ENCODE assay signal across 19 cellular contexts in genomic region chrX:134572816-134573682, GRCh38.
A peak's percentile ranks its signal among the peaks of the same experiment; 100 is the strongest.
DNase-seq lines count a peak whose midpoint lies in the region; ATAC-seq and TF ChIP-seq lines count a peak whose summit lies in the region.
"Had no signal": no experiment of that assay in that cellular context is flagged by ENCODE, and none has a peak within 500 bp of the region (broad histone marks: within the 10 kb centered on the region; RNA-seq: fewer than 3 reads in every experiment).

No MANE protein-coding gene starts in this region.

- H4K20me1 ChIP-seq in SK-N-SH (ENCODE audit: insufficient read depth), result no peaks in the 10 kb centered on the region
- no peaks in the 10 kb centered on the region for H4K20me1 ChIP-seq in MM.1S (ENCODE audit: insufficient read depth, low read length)

- CTCF ChIA-PET in SK-N-SH (lab: Yijun Ruan, JAX), result no interaction called here

- peaks cover 5 to 16% of the 10 kb centered on the region in 2 experiments; a peak in 3 of 4 replicates for H3K4me1 ChIP-seq in SK-N-SH (ENCODE audit: control insufficient read depth in 1 of 2, insufficient read depth in 2 of 2, low read depth in 1 of 2, low read length in 1 of 2)
- H3K4me1 ChIP-seq in MM.1S (ENCODE audit: low read length), result 0 out of 2 replicates have a peak, but pooled peaks cover 4% of the 10 kb centered on the region
- H3K4me1 ChIP-seq: pancreas, vagina had no signal

- H3K27ac ChIP-seq in SK-N-SH (ENCODE audit: low read depth in 2 of 2, low read length in 1 of 2), result peak overlapping the region; percentile 9 to 82; a peak in 2 of 4 replicates
- H3K27ac ChIP-seq in MM.1S (ENCODE audit: low read length), result no peak overlapping the region
- H3K27ac ChIP-seq: pancreas, vagina had no signal

- H3K9me2 ChIP-seq in SK-N-SH, result no peaks in the 10 kb centered on the region
- no peaks in the 10 kb centered on the region for H3K9me2 ChIP-seq in MM.1S (replicated peaks; ENCODE audit: insufficient read depth, low read length)

- no peaks in the 10 kb centered on the region for H3K9me3 Mint-ChIP-seq in naive thymus-derived CD8-positive, alpha-beta T cell
- H3K9me3 Mint-ChIP-seq: activated T-cell treated with anti-CD3 and anti-CD28 coated beads, Interleukin-2, amount 50 U/mL, for 4 hours had no signal

- ATAC-seq in GM18517 (IDR thresholded peaks at IDR 0.05; ENCODE audit: unreplicated experiment) (no peak), GM19324 (IDR thresholded peaks at IDR 0.05; ENCODE audit: low FRiP score, unreplicated experiment) (no peak)
- no peak for ATAC-seq in naive thymus-derived CD8-positive, alpha-beta T cell
- ATAC-seq: activated T-cell treated with anti-CD3 and anti-CD28 coated beads, Interleukin-2, amount 50 U/mL, for 4 hours; left lobe of liver; pancreas had no signal

- H3K4me3 Mint-ChIP-seq in naive thymus-derived CD8-positive, alpha-beta T cell, result no peak overlapping the region
- H3K4me3 Mint-ChIP-seq: activated naive CD8-positive, alpha-beta T cell; activated T-cell treated with anti-CD3 and anti-CD28 coated beads, Interleukin-2, amount 50 U/mL, for 4 hours had no signal

- H3K9me3 ChIP-seq in SK-N-SH, result no peaks in the 10 kb centered on the region
- H3K9me3 ChIP-seq in MM.1S (replicated peaks; ENCODE audit: insufficient read depth, low read length), result no peaks in the 10 kb centered on the region
- H3K9me3 ChIP-seq: pancreas, vagina had no signal

- POLR2A ChIA-PET in SK-N-SH (lab: Yijun Ruan, JAX), result no interaction called here
- POLR2A ChIA-PET in naive thymus-derived CD8-positive, alpha-beta T cell (lab: Charles Lee), result no interaction called here

- peaks cover 0 to 2% (median 0%) of the 10 kb centered on the region in 4 donors for H3K4me1 Mint-ChIP-seq in naive thymus-derived CD8-positive, alpha-beta T cell

- TF ChIP-seq EP300 in SK-N-SH (IDR thresholded peaks at IDR 0.05; ENCODE audit: borderline replicate concordance in 1 of 2, low read depth in 1 of 2, low read length in 1 of 2), result no peak

- TF ChIP-seq CTCF in SK-N-SH (IDR thresholded peaks at IDR 0.05) (no peak), fibroblast of mammary gland (conservative IDR thresholded peaks at IDR 0.05; ENCODE audit: control insufficient read depth, insufficient read depth, low read depth, low read length) (no peak), MM.1S (IDR thresholded peaks at IDR 0.05; ENCODE audit: low read length) (no peak)

- DNase-seq in DMS79 treated with DMSO at 0.1 percent for 48 hours (lab: John Stamatoyannopoulos, UW), result peak; percentile 27
- DNase-seq in HT1080 (ENCODE audit: low read depth), result peak; percentile 72
- no peak for DNase-seq in SK-N-SH
- DNase-seq in fibroblast of mammary gland (ENCODE audit: low read depth), result peak; percentile 22
- DNase-seq in MM.1S, result no peak
- no peak for DNase-seq in naive thymus-derived CD8-positive, alpha-beta T cell
- DNase-seq: activated CD4-positive, alpha-beta T cell treated with anti-CD3 and anti-CD28 coated beads, Interleukin-2, amount 50 U/mL, for 4 hours; activated T-cell treated with anti-CD3 and anti-CD28 coated beads, Interleukin-2, amount 50 U/mL, for 4 hours; GDM1; hypothalamus; NCI-H1694; NCI-H446 treated with DMSO at 0.1 percent for 48 hours; pancreas; stimulated activated CD4-positive, alpha-beta T cell treated with anti-CD3 and anti-CD28 coated beads, Interleukin-2, amount 100 ng/mL, for 48 hours had no signal

- H3K36me3 Mint-ChIP-seq in naive thymus-derived CD8-positive, alpha-beta T cell, result no peaks in the 10 kb centered on the region
- H3K36me3 Mint-ChIP-seq: activated naive CD8-positive, alpha-beta T cell had no signal

- H3K36me3 ChIP-seq in SK-N-SH (replicated peaks in 1 of 2; ENCODE audit: control insufficient read depth in 1 of 2, insufficient read depth in 2 of 2, low read length in 1 of 2), result no peaks in the 10 kb centered on the region
- H3K36me3 ChIP-seq in MM.1S (replicated peaks; ENCODE audit: insufficient read depth, low read length), result no peaks in the 10 kb centered on the region
- H3K36me3 ChIP-seq: pancreas, vagina had no signal

- H3K9ac ChIP-seq in SK-N-SH (no peak overlapping the region), MM.1S (ENCODE audit: low read length) (no peak overlapping the region)

- no peak for TF ChIP-seq RAD21 in SK-N-SH (IDR thresholded peaks at IDR 0.05; ENCODE audit: low read length)

- H2AFZ ChIP-seq in SK-N-SH (ENCODE audit: low read depth), result peak overlapping the region; percentile 21; the same call in 1 of the 2 replicates
- H2AFZ ChIP-seq in MM.1S (ENCODE audit: low read length), result no peak overlapping the region

- no peaks in the 10 kb centered on the region for H3K27me3 ChIP-seq in SK-N-SH (ENCODE audit: insufficient read depth)
- H3K27me3 ChIP-seq in MM.1S (replicated peaks; ENCODE audit: insufficient read depth, low read length), result no peaks in the 10 kb centered on the region
- H3K27me3 ChIP-seq: vagina had no signal

- H3K4me3 ChIP-seq in SK-N-SH (ENCODE audit: low read depth in 2 of 2, low read length in 1 of 2), result no peak overlapping the region
- H3K4me3 ChIP-seq in fibroblast of mammary gland (ENCODE audit: control insufficient read depth, low read depth, low read length), result no peak overlapping the region
- no peak overlapping the region for H3K4me3 ChIP-seq in MM.1S (ENCODE audit: low read length)
- H3K4me3 ChIP-seq: pancreas, vagina had no signal

- peaks cover 0 to 4% (median 0%) of the 10 kb centered on the region in 5 donors for H3K27me3 Mint-ChIP-seq in naive thymus-derived CD8-positive, alpha-beta T cell
- H3K27me3 Mint-ChIP-seq: activated naive CD8-positive, alpha-beta T cell had no signal

- H3K4me2 ChIP-seq in SK-N-SH (no peak overlapping the region), MM.1S (ENCODE audit: low read depth, low read length) (no peak overlapping the region)

- H3K79me2 ChIP-seq in SK-N-SH (ENCODE audit: insufficient read depth) (no peaks in the 10 kb centered on the region), MM.1S (ENCODE audit: low read length) (no peaks in the 10 kb centered on the region)

- H3F3A ChIP-seq in SK-N-SH (replicated peaks; ENCODE audit: insufficient read depth), result peaks cover 4% of the 10 kb centered on the region
- no peaks in the 10 kb centered on the region for H3F3A ChIP-seq in MM.1S (ENCODE audit: insufficient read depth, low read length)

- H3K27ac Mint-ChIP-seq in naive thymus-derived CD8-positive, alpha-beta T cell, result no peak overlapping the region
- H3K27ac Mint-ChIP-seq: activated naive CD8-positive, alpha-beta T cell had no signal

- WGBS in SK-N-SH (ENCODE audit: low lambda C conversion rate), result 48% methylated on average over 5 of the region's 5 CpGs

TF ChIP-seq in SK-N-SH, 30 proteins besides CTCF, POLR2A, EP300 and RAD21:
- TF ChIP-seq JUND (IDR thresholded peaks at IDR 0.05) (0 out of 2 replicates have a peak, but pooled peaks have one; percentile 21), TAF1 (IDR thresholded peaks at IDR 0.05; ENCODE audit: borderline replicate concordance, low read depth, low read length) (no peak), FOSL2 (IDR thresholded peaks at IDR 0.05; ENCODE audit: borderline replicate concordance, low read depth) (peak; percentile 39; the same call in 1 of the 2 replicates), PBX3 (IDR thresholded peaks at IDR 0.05) (peak; percentile 15; the same call in 1 of the 2 replicates), EZH2phosphoT487 (IDR thresholded peaks at IDR 0.05; ENCODE audit: borderline replicate concordance, low read depth) (no peak), NFIC (IDR thresholded peaks at IDR 0.05; ENCODE audit: borderline replicate concordance) (peak; percentile 80), MAX (IDR thresholded peaks at IDR 0.05; ENCODE audit: low read depth) (no peak), NRF1 (IDR thresholded peaks at IDR 0.05; ENCODE audit: low read depth, low read length) (no peak), GABPA (IDR thresholded peaks at IDR 0.05; ENCODE audit: low read depth) (no peak), TCF12 (IDR thresholded peaks at IDR 0.05) (peak; percentile 55), RXRA (IDR thresholded peaks at IDR 0.05; ENCODE audit: borderline replicate concordance, low read depth) (no peak)

Comparison
In these comparisons a context has a peak if more than half of its experiments do, and no peak if none do; other contexts are left out.
1. DNase-seq: peak in DMS79 treated with DMSO at 0.1 percent for 48 hours (single experiment), HT1080 (single experiment) and fibroblast of mammary gland (single experiment); none in SK-N-SH (single experiment), MM.1S (single experiment) and naive thymus-derived CD8-positive, alpha-beta T cell (0 of 10).